ENCODE assay signal across 13 cellular contexts in genomic region chr14:75200451-75200850, GRCh38. TPM values are rescaled to one million over a fixed set of nuclear protein-coding genes. Genes with fewer than 3 reads are reported as not detected.
DNase-seq lines count a peak whose midpoint lies in the region; ATAC-seq and TF ChIP-seq lines count a peak whose summit lies in the region.
"Had no signal": no experiment of that assay in that cellular context is flagged by ENCODE, and none has a peak within 500 bp of the region (broad histone marks: within the 10 kb centered on the region; RNA-seq: fewer than 3 reads in every experiment).

No MANE protein-coding gene starts in this region.

- H3K4me2 ChIP-seq in parathyroid adenoma (ENCODE audit: low read length): no peak overlapping the region
- H3K4me2 ChIP-seq: neural progenitor cell had no signal

- TF ChIP-seq CTCF in parathyroid adenoma (IDR thresholded peaks at IDR 0.05) (no peak), brain microvascular endothelial cell (IDR thresholded peaks at IDR 0.05; ENCODE audit: low read depth, low read length, missing control alignments) (no peak)

- POLR2A ChIA-PET in naive thymus-derived CD8-positive, alpha-beta T cell (lab: Charles Lee): interaction anchor here (0.6 kb wide), 1 partner anchor 302 kb away, joined by 3 read pairs; no protein-coding TSS in a partner anchor

- H3K9ac ChIP-seq in duodenal mucosa (ENCODE audit: low read depth in 1 of 2, low read length in 2 of 2) (peak overlapping the region; percentile 12 to 56), parathyroid adenoma (no peak overlapping the region)
- H3K9ac ChIP-seq: neural progenitor cell had no signal

- H3K27ac Mint-ChIP-seq in naive thymus-derived CD8-positive, alpha-beta T cell: peak overlapping the region in 3 of 10 donors; percentile 9 to 64 (median 45)
- H3K27ac Mint-ChIP-seq: neural progenitor cell had no signal

- peak; percentile 80 for DNase-seq in DMS153 treated with DMSO at 0.1 percent for 48 hours (lab: John Stamatoyannopoulos, UW; ENCODE audit: unreplicated experiment)
- peak; percentile 65 for DNase-seq in NCI-H2196 treated with DMSO at 0.1 percent for 48 hours (lab: John Stamatoyannopoulos, UW; ENCODE audit: unreplicated experiment)
- no peak for DNase-seq in brain microvascular endothelial cell
- DNase-seq in retina: no peak
- DNase-seq in naive thymus-derived CD8-positive, alpha-beta T cell: no peak
- DNase-seq: amniotic stem cell; erythroblast; stimulated activated naive CD4-positive, alpha-beta T cell; T1000 had no signal

- no peaks in the 10 kb centered on the region for H3K9me3 ChIP-seq in duodenal mucosa (ENCODE audit: control insufficient read depth in 1 of 2, low read length in 2 of 2)
- no peaks in the 10 kb centered on the region for H3K9me3 ChIP-seq in parathyroid adenoma (ENCODE audit: control insufficient read depth, low read length)

- ATAC-seq in naive thymus-derived CD8-positive, alpha-beta T cell: no peak
- no peak for ATAC-seq in HG03039 (IDR thresholded peaks at IDR 0.05; ENCODE audit: unreplicated experiment)

- H3K27me3 ChIP-seq in duodenal mucosa (ENCODE audit: control insufficient read depth in 1 of 2, insufficient read depth in 2 of 2, low read length in 2 of 2) (no peaks in the 10 kb centered on the region), parathyroid adenoma (ENCODE audit: control insufficient read depth, insufficient read depth, low read length) (no peaks in the 10 kb centered on the region), brain microvascular endothelial cell (replicated peaks) (no peaks in the 10 kb centered on the region)
- H3K27me3 ChIP-seq: neural progenitor cell had no signal

- H3K79me2 ChIP-seq in parathyroid adenoma: no peaks in the 10 kb centered on the region

- peak overlapping the region; percentile 21 for H2AFZ ChIP-seq in parathyroid adenoma
- H2AFZ ChIP-seq: neural progenitor cell had no signal

- in situ Hi-C loops in brain microvascular endothelial cell (cut with HindIII; ENCODE audit: low pct_ligation_motif_present, low sequenced_read_pairs): no loop called here

- no peaks in the 10 kb centered on the region for H3K9me3 Mint-ChIP-seq in naive thymus-derived CD8-positive, alpha-beta T cell
- H3K9me3 Mint-ChIP-seq: neural progenitor cell had no signal

- peaks cover 0 to 17% (median 1%) of the 10 kb centered on the region in 4 donors for H3K4me1 Mint-ChIP-seq in naive thymus-derived CD8-positive, alpha-beta T cell
- H3K4me1 Mint-ChIP-seq: neural progenitor cell had no signal

- H3K4me1 ChIP-seq in duodenal mucosa (ENCODE audit: control insufficient read depth in 1 of 2, insufficient read depth in 2 of 2, low read length in 2 of 2) (peaks cover 35 to 39% of the 10 kb centered on the region in 2 donors), parathyroid adenoma (peaks cover 5% of the 10 kb centered on the region)
- H3K4me1 ChIP-seq: neural progenitor cell had no signal

- no peaks in the 10 kb centered on the region for H3K36me3 Mint-ChIP-seq in naive thymus-derived CD8-positive, alpha-beta T cell
- H3K36me3 Mint-ChIP-seq: neural progenitor cell had no signal

- no peak overlapping the region for H3K4me3 ChIP-seq in duodenal mucosa (ENCODE audit: low read depth in 1 of 2, low read length in 2 of 2)
- no peak overlapping the region for H3K4me3 ChIP-seq in parathyroid adenoma (ENCODE audit: low read depth, low read length)
- H3K4me3 ChIP-seq in brain microvascular endothelial cell (ENCODE audit: low read depth, low read length): no peak overlapping the region
- H3K4me3 ChIP-seq: neural progenitor cell had no signal

- H3K27ac ChIP-seq in duodenal mucosa (ENCODE audit: low read depth, low read length): peak overlapping the region; percentile 78
- no peak overlapping the region for H3K27ac ChIP-seq in parathyroid adenoma
- no peak overlapping the region for H3K27ac ChIP-seq in brain microvascular endothelial cell
- H3K27ac ChIP-seq: neural progenitor cell had no signal

- H3K4me3 Mint-ChIP-seq in naive thymus-derived CD8-positive, alpha-beta T cell: no peak overlapping the region
- H3K4me3 Mint-ChIP-seq: neural progenitor cell had no signal

- H3K36me3 ChIP-seq in duodenal mucosa (ENCODE audit: control insufficient read depth in 1 of 2, insufficient read depth in 2 of 2, low read length in 2 of 2): no peaks in the 10 kb centered on the region
- no peaks in the 10 kb centered on the region for H3K36me3 ChIP-seq in parathyroid adenoma (ENCODE audit: control insufficient read depth, insufficient read depth, low read length)
- H3K36me3 ChIP-seq in brain microvascular endothelial cell (replicated peaks): no peaks in the 10 kb centered on the region
- H3K36me3 ChIP-seq: neural progenitor cell had no signal

- peaks cover 0 to 2% (median 0%) of the 10 kb centered on the region in 5 donors for H3K27me3 Mint-ChIP-seq in naive thymus-derived CD8-positive, alpha-beta T cell

RNA-seq across cellular contexts. Expression of gene TMED10, which starts 24.0 kb away (rescaled TPM):
- total RNA-seq in naive thymus-derived CD8-positive, alpha-beta T cell: 100 to 1,000 TPM; 130 to 132 TPM
- 100 to 1,000 TPM; 219 to 318 (median 272) TPM for polyA plus RNA-seq in naive thymus-derived CD8-positive, alpha-beta T cell

Comparison
In these comparisons a context has a peak if more than half of its experiments do, and no peak if none do; other contexts are left out.
1. DNase-seq: peak in DMS153 treated with DMSO at 0.1 percent for 48 hours (single experiment) and NCI-H2196 treated with DMSO at 0.1 percent for 48 hours (single experiment); none in brain microvascular endothelial cell (single experiment), retina (single experiment) and naive thymus-derived CD8-positive, alpha-beta T cell (0 of 10).